Comparison of ENCODE assay signal across 13 cellular contexts in the genomic region with DNA sequence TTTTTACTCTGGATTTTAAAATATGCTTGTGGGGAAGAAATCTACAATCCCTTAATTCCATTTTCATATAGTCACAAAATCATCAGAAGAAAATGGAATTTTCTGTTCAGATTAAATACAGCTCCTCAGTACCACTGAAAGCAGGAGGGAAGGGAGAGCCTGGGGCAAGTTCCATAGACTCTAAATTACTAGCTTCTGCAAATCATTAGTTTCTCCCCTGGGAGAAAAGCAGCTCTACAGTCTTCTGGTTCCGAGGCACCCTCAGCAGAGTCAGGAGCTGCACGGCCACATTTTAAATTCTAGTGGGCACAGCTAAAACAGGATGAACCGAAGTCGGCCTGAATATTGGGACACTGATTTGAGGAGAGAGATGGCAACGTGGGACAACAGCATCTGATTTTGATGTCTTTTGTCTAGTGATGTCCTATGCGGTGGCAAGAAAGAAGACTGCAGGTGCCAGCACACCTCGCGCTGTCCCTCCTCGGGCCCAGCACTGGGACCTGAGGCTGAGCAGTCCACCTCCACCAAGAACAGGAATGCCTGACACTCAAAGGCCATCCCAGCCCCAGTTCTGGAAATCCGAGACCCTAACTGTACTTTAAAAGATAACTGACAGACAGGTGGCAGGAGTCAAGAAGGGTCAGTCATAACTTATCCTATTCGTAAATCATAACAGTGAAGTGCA.
"Had no signal": no experiment of that assay in that cellular context is flagged by ENCODE, and none has a peak within 500 bp of the region (broad histone marks: within the 10 kb centered on the region; RNA-seq: fewer than 3 reads in every experiment).

No MANE protein-coding gene starts in this region.

- H3K4me3 Mint-ChIP-seq: naive thymus-derived CD4-positive, alpha-beta T cell; stimulated activated memory B cell treated with anti-CD40 and anti-IgM and Interleukin-4, amounts not matched to agents 10 μg/mL and 1 μg/mL and 100 μg/mL, for 72 hours; type B pancreatic cell had no signal

- DNase-seq: activated CD4-positive, CD25-positive, alpha-beta regulatory T cell treated with anti-CD3 and anti-CD28 coated beads, Interleukin-2, amount 50 U/mL, for 72 hours; activated naive CD4-positive, alpha-beta T cell treated with Interleukin-2 at 50 U/mL for 16 hours; activated T-cell treated with anti-CD3 and anti-CD28 coated beads for 4 hours; erythroblast; mucosa of descending colon; naive thymus-derived CD4-positive, alpha-beta T cell; stimulated activated CD4-positive, alpha-beta T cell treated with anti-CD3 and anti-CD28 coated beads, Interleukin-2, amount 100 ng/mL, for 48 hours; substantia nigra had no signal

- FAIRE-seq: astrocyte had no signal

- H3K9me3 ChIP-seq: mucosa of descending colon, neutrophil had no signal

- H3K4me3 ChIP-seq: lung, mucosa of descending colon had no signal

- H3K4me1 Mint-ChIP-seq: stimulated activated memory B cell treated with anti-CD40 and anti-IgM and Interleukin-4, amounts not matched to agents 10 μg/mL and 1 μg/mL and 100 μg/mL, for 72 hours had no signal

- H3K27me3 ChIP-seq: neutrophil had no signal

- H3K27me3 Mint-ChIP-seq: naive thymus-derived CD4-positive, alpha-beta T cell; stimulated activated memory B cell treated with anti-CD40 and anti-IgM and Interleukin-4, amounts not matched to agents 10 μg/mL and 1 μg/mL and 100 μg/mL, for 72 hours had no signal

- H3K27ac Mint-ChIP-seq: naive thymus-derived CD4-positive, alpha-beta T cell; stimulated activated memory B cell treated with anti-CD40 and anti-IgM and Interleukin-4, amounts not matched to agents 10 μg/mL and 1 μg/mL and 100 μg/mL, for 72 hours; type B pancreatic cell had no signal

- H3K9me3 Mint-ChIP-seq: naive thymus-derived CD4-positive, alpha-beta T cell; stimulated activated memory B cell treated with anti-CD40 and anti-IgM and Interleukin-4, amounts not matched to agents 10 μg/mL and 1 μg/mL and 100 μg/mL, for 72 hours had no signal

- H3K36me3 ChIP-seq: neutrophil had no signal
